In the genomic region with DNA sequence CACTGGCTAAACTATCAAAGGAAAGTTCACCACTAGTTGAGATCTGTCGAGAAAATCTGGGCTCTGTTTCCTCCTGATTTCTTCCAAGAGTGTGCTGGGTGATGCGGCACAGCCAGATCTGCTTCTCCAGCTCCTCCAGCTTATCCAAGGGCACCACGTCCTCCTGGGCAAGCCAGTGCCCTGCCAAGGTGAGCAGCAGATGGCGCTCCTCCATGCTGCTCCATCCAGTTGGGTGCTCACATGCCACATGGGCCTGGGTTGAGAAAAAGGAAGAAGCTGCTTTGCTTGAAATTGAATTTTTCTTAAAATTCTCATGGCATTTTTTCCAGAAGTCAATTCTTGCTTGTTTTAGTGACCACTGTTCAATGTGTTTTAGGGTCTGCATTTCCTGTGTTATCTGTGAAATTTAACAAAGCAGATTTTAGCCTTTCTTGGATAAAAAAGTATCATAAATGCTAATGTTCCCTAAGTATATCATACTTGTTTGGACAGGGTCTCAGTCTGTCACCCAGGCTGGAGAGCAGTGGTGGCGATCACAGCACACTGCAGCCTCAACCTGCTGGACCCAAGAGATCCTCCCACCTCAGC, we compare ENCODE assay signal across 8 cellular contexts. TPM values are rescaled to one million over a fixed set of nuclear protein-coding genes. Genes with fewer than 3 reads are reported as not detected.
DNase-seq lines count a peak whose midpoint lies in the region; ATAC-seq and TF ChIP-seq lines count a peak whose summit lies in the region.

No MANE protein-coding gene starts in this region.

- peaks cover 44% of the 10 kb centered on the region for H3K36me3 Mint-ChIP-seq in activated T-helper 1 cell treated with anti-CD3 and anti-CD28 coated beads, Interleukin-12 subunit alpha, Interleukin-12 subunit beta, Interleukin-2, Interleukin-4 antibody, amounts not matched to agents 30 ng/mL and 10 ng/mL and 1 ng/mL, durations not matched to agents 14 hours and 24 hours and 36 hours (ENCODE audit: low read depth)

- no peak overlapping the region for H3K4me3 Mint-ChIP-seq in activated T-helper 1 cell treated with anti-CD3 and anti-CD28 coated beads, Interleukin-12 subunit alpha, Interleukin-12 subunit beta, Interleukin-2, Interleukin-4 antibody, amounts not matched to agents 30 ng/mL and 10 ng/mL and 1 ng/mL, durations not matched to agents 14 hours and 24 hours and 36 hours

- no peaks in the 10 kb centered on the region for H3K4me1 ChIP-seq in heart right ventricle

- no peak overlapping the region for H3K4me3 ChIP-seq in heart right ventricle

- H3K27me3 ChIP-seq in heart right ventricle = no peaks in the 10 kb centered on the region

- no peak overlapping the region for H3K27ac Mint-ChIP-seq in activated T-helper 1 cell treated with anti-CD3 and anti-CD28 coated beads, Interleukin-12 subunit alpha, Interleukin-12 subunit beta, Interleukin-2, Interleukin-4 antibody, amounts not matched to agents 30 ng/mL and 10 ng/mL and 1 ng/mL, durations not matched to agents 14 hours and 24 hours and 36 hours

- no peaks in the 10 kb centered on the region for H3K9me3 Mint-ChIP-seq in activated T-helper 1 cell treated with anti-CD3 and anti-CD28 coated beads, Interleukin-12 subunit alpha, Interleukin-12 subunit beta, Interleukin-2, Interleukin-4 antibody, amounts not matched to agents 30 ng/mL and 10 ng/mL and 1 ng/mL, durations not matched to agents 14 hours and 24 hours and 36 hours

- DNase-seq in NCI-H446 (lab: John Stamatoyannopoulos, UW) = peak; percentile 5 to 26
- DNase-seq in NCI-H446 treated with DMSO at 0.1 percent for 48 hours (lab: John Stamatoyannopoulos, UW) = no peak
- DNase-seq in NCI-H526 treated with DMSO at 0.1 percent for 48 hours (lab: John Stamatoyannopoulos, UW) = peak; percentile 54
- peak; percentile 37 for DNase-seq in activated T-helper 1 cell treated with anti-CD3 and anti-CD28 coated beads, Interleukin-12 subunit alpha, Interleukin-12 subunit beta, Interleukin-2, Interleukin-4 antibody, amounts not matched to agents 30 ng/mL and 10 ng/mL and 1 ng/mL, durations not matched to agents 14 hours and 24 hours and 36 hours (ENCODE audit: low spot score)
- peak in 1 of 2 donors; percentile 38 for DNase-seq in heart right ventricle
- DNase-seq in stimulated activated CD4-positive, alpha-beta T cell treated with anti-CD3 and anti-CD28 coated beads, Interleukin-4, amount 100 ng/mL, for 4 hours = peak; percentile 52 to 54

- ATAC-seq in heart right ventricle (peak in 6 of 8 donors; percentile 49 to 75 (median 70)), HG03139 (IDR thresholded peaks at IDR 0.05; ENCODE audit: unreplicated experiment) (no peak), GM21737 (IDR thresholded peaks at IDR 0.05; ENCODE audit: unreplicated experiment) (no peak)

- peaks cover 0 to 100% (median 58%) of the 10 kb centered on the region in 9 donors for H3K36me3 ChIP-seq in heart right ventricle

- H3K27ac ChIP-seq in heart right ventricle = no peak overlapping the region

- peaks cover 9% of the 10 kb centered on the region for H3K4me1 Mint-ChIP-seq in activated T-helper 1 cell treated with anti-CD3 and anti-CD28 coated beads, Interleukin-12 subunit alpha, Interleukin-12 subunit beta, Interleukin-2, Interleukin-4 antibody, amounts not matched to agents 30 ng/mL and 10 ng/mL and 1 ng/mL, durations not matched to agents 14 hours and 24 hours and 36 hours (ENCODE audit: low read depth)

- TF ChIP-seq CTCF in heart right ventricle (IDR thresholded peaks at IDR 0.05) = peak in 7 of 9 donors; percentile 18 to 54 (median 48)

- no peaks in the 10 kb centered on the region for H3K27me3 Mint-ChIP-seq in activated T-helper 1 cell treated with anti-CD3 and anti-CD28 coated beads, Interleukin-12 subunit alpha, Interleukin-12 subunit beta, Interleukin-2, Interleukin-4 antibody, amounts not matched to agents 30 ng/mL and 10 ng/mL and 1 ng/mL, durations not matched to agents 14 hours and 24 hours and 36 hours (ENCODE audit: insufficient read depth)

- intact Hi-C loops in activated T-helper 1 cell treated with anti-CD3 and anti-CD28 coated beads, Interleukin-12 subunit alpha, Interleukin-12 subunit beta, Interleukin-2, Interleukin-4 antibody, amounts not matched to agents 30 ng/mL and 10 ng/mL and 1 ng/mL, durations not matched to agents 14 hours and 24 hours and 36 hours (cut with micrococcal nuclease) = no loop called here
- intact Hi-C loops in heart right ventricle (cut with DNase I) = loop anchor here in 5 of 10 donors (5.0 to 10.0 kb wide), 2 partner anchors 151 to 153 kb away; a partner anchor contains a TSS

- 82 to 84% methylated on average over 5 of the region's 5 CpGs for WGBS in heart right ventricle, 2 donors

- no peaks in the 10 kb centered on the region for H3K9me3 ChIP-seq in heart right ventricle

RNA-seq across cellular contexts. Expression of a gene that starts 47.3 kb away (rescaled TPM):
- total RNA-seq in activated T-helper 1 cell treated with anti-CD3 and anti-CD28 coated beads, Interleukin-12 subunit alpha, Interleukin-12 subunit beta, Interleukin-2, Interleukin-4 antibody, amounts not matched to agents 30 ng/mL and 10 ng/mL and 1 ng/mL, durations not matched to agents 14 hours and 24 hours and 36 hours = 163 and 168 TPM in 2 replicates
- total RNA-seq in heart right ventricle = 100 to 1,000 TPM in 1 of 10 donors, 10 to 100 TPM in 9; 64.5 to 105 (median 81.4) TPM
- 10 to 100 TPM; 30.4 to 86.6 TPM for polyA plus RNA-seq in heart right ventricle

Comparison
In these comparisons a context has a peak if more than half of its experiments do, and no peak if none do; other contexts are left out.
1. ATAC-seq: peak in heart right ventricle (6 of 8); none in HG03139 (single experiment) and GM21737 (single experiment).